Comparison of ENCODE assay signal across 7 cellular contexts in the genomic region with DNA sequence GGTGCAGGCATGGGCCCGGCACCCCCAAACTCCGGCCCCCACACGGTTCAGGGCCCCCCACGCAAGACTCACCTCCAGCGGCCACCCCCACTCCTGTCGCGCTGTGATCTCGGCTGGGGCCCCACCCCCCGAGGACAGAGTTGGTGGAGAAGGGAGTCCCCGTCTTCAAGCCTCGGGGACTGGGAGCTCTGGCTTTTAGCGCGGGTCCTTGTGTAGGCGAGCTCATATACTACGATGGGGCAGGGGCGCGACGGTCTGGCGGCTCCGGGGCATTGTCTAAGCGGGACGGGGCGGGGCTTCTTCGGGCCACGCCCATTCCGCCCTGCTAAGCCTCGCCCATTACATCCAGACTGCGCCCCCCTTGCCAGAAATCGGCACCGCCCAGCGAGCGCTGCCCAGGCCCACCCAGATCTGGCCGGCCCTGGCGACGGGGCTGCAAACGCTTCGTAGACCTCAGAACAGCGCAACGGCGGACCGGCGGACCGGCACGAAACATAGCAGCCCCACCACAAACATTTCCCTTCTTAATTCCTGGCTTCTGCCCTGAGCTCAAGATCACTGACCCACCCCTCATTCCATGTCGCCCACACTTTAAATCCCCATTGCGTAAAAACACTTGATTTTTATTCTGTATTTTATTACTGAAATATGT. TPM values are rescaled to one million over a fixed set of nuclear protein-coding genes. Genes with fewer than 3 reads are reported as not detected.
DNase-seq lines count a peak whose midpoint lies in the region; ATAC-seq and TF ChIP-seq lines count a peak whose summit lies in the region.

No MANE protein-coding gene starts in this region.

- H3K4me1 ChIP-seq in HUES64 (ENCODE audit: insufficient read depth, low read length): peaks cover 14% of the 10 kb centered on the region
- H3K4me1 ChIP-seq in cardiac muscle cell (ENCODE audit: low read depth): peaks cover 7% of the 10 kb centered on the region
- H3K4me1 ChIP-seq in ovary (ENCODE audit: insufficient read depth): peaks cover 10% of the 10 kb centered on the region
- peaks cover 49 to 90% (median 71%) of the 10 kb centered on the region in 4 donors for H3K4me1 ChIP-seq in upper lobe of left lung

- TF ChIP-seq CTCF in SU-DHL-6 (IDR thresholded peaks at IDR 0.05; ENCODE audit: insufficient read depth, low read length, poor library complexity, severe bottlenecking) (no peak), cardiac muscle cell (IDR thresholded peaks at IDR 0.05; ENCODE audit: low read depth, low read length) (no peak), ovary (IDR thresholded peaks at IDR 0.05) (no peak), upper lobe of left lung (IDR thresholded peaks at IDR 0.05) (peak in 2 of 6 experiments; percentile 11 to 37)

- H3K9ac ChIP-seq in HUES64 (ENCODE audit: low read depth, low read length) (peak overlapping the region; percentile 80), SU-DHL-6 (ENCODE audit: low read length) (peak overlapping the region; percentile 55)

- peaks cover 30% of the 10 kb centered on the region for H3F3A ChIP-seq in SU-DHL-6 (ENCODE audit: insufficient read depth)

- H4K20me1 ChIP-seq in SU-DHL-6 (ENCODE audit: low read depth, low read length): no peaks in the 10 kb centered on the region

- peak overlapping the region; percentile 94 for H3K4me3 ChIP-seq in HUES64 (ENCODE audit: low read length)
- peak overlapping the region; percentile 63 for H3K4me3 ChIP-seq in SU-DHL-6 (ENCODE audit: insufficient read depth, low read length, poor library complexity, severe bottlenecking)
- peak overlapping the region; percentile 91 for H3K4me3 ChIP-seq in cardiac muscle cell
- H3K4me3 ChIP-seq in ovary: peak overlapping the region; percentile 97
- peak overlapping the region; percentile 76 to 87 (median 82) for H3K4me3 ChIP-seq in upper lobe of left lung

- H3K9me3 ChIP-seq in HUES64 (ENCODE audit: insufficient read depth, low read depth, low read length) (no peaks in the 10 kb centered on the region), SU-DHL-6 (ENCODE audit: insufficient read depth, low read length) (no peaks in the 10 kb centered on the region), cardiac muscle cell (ENCODE audit: low read depth) (no peaks in the 10 kb centered on the region), ovary (no peaks in the 10 kb centered on the region), upper lobe of left lung (no peaks in the 10 kb centered on the region)

- TF ChIP-seq EP300 in ovary (IDR thresholded peaks at IDR 0.05): no peak
- TF ChIP-seq EP300 in upper lobe of left lung (IDR thresholded peaks at IDR 0.05): no peak

- intact Hi-C loops in ovary (cut with DNase I): loop anchor here (2.0 to 10.0 kb wide), 7 partner anchors 27 to 455 kb away; partner anchors contain the start of genes ABHD16A (in 1 of the 4), AGER (in 1 of the 4), CSNK2B (in 1 of the 4) and HSPA1B (in 1 of the 4)

- H3K79me2 ChIP-seq in SU-DHL-6 (ENCODE audit: insufficient read depth, low read length): peaks cover 11% of the 10 kb centered on the region

- H3K27ac ChIP-seq in HUES64 (ENCODE audit: low read depth, low read length): peak overlapping the region; percentile 84; the same call in 1 of the 2 replicates
- H3K27ac ChIP-seq in SU-DHL-6 (ENCODE audit: low read depth, low read length): peak overlapping the region; percentile 20
- peak overlapping the region; percentile 76 for H3K27ac ChIP-seq in cardiac muscle cell
- peak overlapping the region; percentile 93 to 97 for H3K27ac ChIP-seq in ovary
- H3K27ac ChIP-seq in upper lobe of left lung: peak overlapping the region; percentile 87 to 99 (median 94)

- under 1% methylated on average over 45 of the region's 46 CpGs for WGBS in HUES64
- WGBS in ovary, 3 donors: 1 to 2% (median 1%) methylated on average over 23 to 46 of the region's 46 CpGs
- whole genome bisulfite sequencing in upper lobe of left lung, 2 donors: 5 to 7% methylated on average over 22 to 39 of the region's 46 CpGs

- no peaks in the 10 kb centered on the region for H3K9me2 ChIP-seq in SU-DHL-6 (replicated peaks; ENCODE audit: insufficient read depth, low read length)

- H3K27me3 ChIP-seq in HUES64 (ENCODE audit: insufficient read depth, low read length) (no peaks in the 10 kb centered on the region), SU-DHL-6 (ENCODE audit: low read length) (no peaks in the 10 kb centered on the region), cardiac muscle cell (no peaks in the 10 kb centered on the region), ovary (no peaks in the 10 kb centered on the region), upper lobe of left lung (no peaks in the 10 kb centered on the region)

- H3K36me3 ChIP-seq in HUES64 (ENCODE audit: insufficient read depth, low read length) (peaks cover 66% of the 10 kb centered on the region), SU-DHL-6 (ENCODE audit: low read length) (peaks cover 18% of the 10 kb centered on the region; the same call in 1 of the 2 replicates), cardiac muscle cell (peaks cover 33% of the 10 kb centered on the region), ovary (no peaks in the 10 kb centered on the region), upper lobe of left lung (peaks cover 20 to 64% (median 40%) of the 10 kb centered on the region in 4 donors)

- TF ChIP-seq POLR2A in ovary (IDR thresholded peaks at IDR 0.05) (peak; percentile 83), upper lobe of left lung (IDR thresholded peaks at IDR 0.05) (peak in 3 of 4 donors; percentile 47 to 74 (median 71))

- DNase-seq in amniotic epithelial cell (ENCODE audit: low read depth) (peak; percentile 67), cardiac muscle cell (ENCODE audit: low read depth in 1 of 2, low spot score in 1 of 2) (peak; percentile 93 to 97), ovary (peak; percentile 94 to 97 (median 96)), upper lobe of left lung (peak; percentile 93 to 97)

- ATAC-seq in GM18511 (IDR thresholded peaks at IDR 0.05; ENCODE audit: unreplicated experiment) (peak; percentile 47), upper lobe of left lung (ENCODE audit: low FRiP score in 2 of 2) (peak; percentile 86 to 91)

- H2AFZ ChIP-seq in SU-DHL-6 (ENCODE audit: low read depth, low read length, severe bottlenecking): peak overlapping the region; percentile 27

- H3K4me2 ChIP-seq in SU-DHL-6 (ENCODE audit: low read depth, low read length, poor library complexity, severe bottlenecking): peak overlapping the region; percentile 73

RNA-seq across cellular contexts. Expression of gene DDAH2, which starts 1.0 kb away (rescaled TPM):
- 65.0 TPM for polyA plus RNA-seq in HUES64 (2013, experiment 1 of 2)
- 86.9 TPM for polyA plus RNA-seq in HUES64 (2013, experiment 2 of 2)
- total RNA-seq in cardiac muscle cell (134 and 138 TPM in 2 replicates), ovary (100 to 1,000 TPM in 3 of 7 donors, 10 to 100 TPM in 4; 61.2 to 139 (median 95.2) TPM), upper lobe of left lung (100 to 1,000 TPM in 2 of 6 donors, 10 to 100 TPM in 4; 46.6 to 157 (median 83.7) TPM)
- polyA plus RNA-seq in cardiac muscle cell (154 and 170 TPM in 2 replicates), ovary (100 to 1,000 TPM in 1 of 2 donors, 10 to 100 TPM in 1; 23.9 to 127 TPM)

RNA-seq across cellular contexts. Expression of gene CLIC1, which starts 6.2 kb away (rescaled TPM):
- polyA plus RNA-seq in HUES64 (2013, experiment 1 of 2): 285 TPM
- 300 TPM for polyA plus RNA-seq in HUES64 (2013, experiment 2 of 2)
- total RNA-seq in cardiac muscle cell (226 and 274 TPM in 2 replicates), ovary (100 to 1,000 TPM; 128 to 208 (median 184) TPM), upper lobe of left lung (100 to 1,000 TPM; 138 to 497 (median 277) TPM)
- polyA plus RNA-seq in cardiac muscle cell (318 and 326 TPM in 2 replicates), ovary (100 to 1,000 TPM; 199 to 473 TPM)

RNA-seq across cellular contexts. Expression of gene MPIG6B, which starts 6.9 kb away (rescaled TPM):
- polyA plus RNA-seq in HUES64 (2013, experiment 1 of 2): not detected
- polyA plus RNA-seq in HUES64 (2013, experiment 2 of 2): not detected
- not detected in 2 replicates for total RNA-seq in cardiac muscle cell
- not detected in 2 replicates for polyA plus RNA-seq in cardiac muscle cell
- under 1 TPM in 3 of 7 donors, not detected in 4; 0.15 to 0.94 (median 0.69) TPM for total RNA-seq in ovary
- under 1 TPM; 0.06 to 0.60 TPM for polyA plus RNA-seq in ovary
- total RNA-seq in upper lobe of left lung: 1 to 10 TPM in 3 of 6 donors, under 1 TPM in 2, not detected in 1; 0.30 to 4.1 (median 1.2) TPM

RNA-seq across cellular contexts. Expression of gene LY6G6C, which starts 8.6 kb away (rescaled TPM):
- not detected for polyA plus RNA-seq in HUES64 (2013, experiment 1 of 2)
- not detected for polyA plus RNA-seq in HUES64 (2013, experiment 2 of 2)
- not detected in 2 replicates for total RNA-seq in cardiac muscle cell
- 0.24 TPM in 1 of 2 replicates, not detected in the other for polyA plus RNA-seq in cardiac muscle cell
- total RNA-seq in ovary: 1 to 10 TPM in 2 of 7 donors, not detected in 5; 1.0 to 4.9 TPM
- polyA plus RNA-seq in ovary: under 1 TPM in 1 of 2 donors, not detected in 1; 0.17 TPM
- under 1 TPM in 1 of 6 donors, not detected in 5; 0.23 TPM for total RNA-seq in upper lobe of left lung

RNA-seq across cellular contexts. Expression of gene MSH5, which starts 9.7 kb away (rescaled TPM):
- polyA plus RNA-seq in HUES64 (2013, experiment 1 of 2): 9.5 TPM
- 14.6 TPM for polyA plus RNA-seq in HUES64 (2013, experiment 2 of 2)
- total RNA-seq in cardiac muscle cell: 6.6 and 39.4 TPM in 2 replicates
- polyA plus RNA-seq in cardiac muscle cell: 7.4 and 16.4 TPM in 2 replicates
- total RNA-seq in ovary: 10 to 100 TPM in 4 of 7 donors, 1 to 10 TPM in 3; 8.6 to 19.1 (median 14.5) TPM
- polyA plus RNA-seq in ovary: 1 to 10 TPM; 4.8 to 7.8 TPM
- total RNA-seq in upper lobe of left lung: 10 to 100 TPM in 4 of 6 donors, 1 to 10 TPM in 2; 7.3 to 52.4 (median 13.1) TPM

Comparison
In these comparisons a context has a peak if more than half of its experiments do, and no peak if none do; other contexts are left out.
1. Peak in every context shown above with its lines: DNase-seq, ATAC-seq, H3K4me3 ChIP-seq and H3K27ac ChIP-seq.
2. H3K27ac ChIP-seq: peak in every context shown above with its lines; median percentile 95 in ovary; 94 in upper lobe of left lung; 84 in HUES64; 76 in cardiac muscle cell; 20 in SU-DHL-6.